ENCODE assay signal across 35 cellular contexts in genomic region chr7:111150709-111151108, GRCh38. TPM values are rescaled to one million over a fixed set of nuclear protein-coding genes. Genes with fewer than 3 reads are reported as not detected.
DNase-seq lines count a peak whose midpoint lies in the region; ATAC-seq and TF ChIP-seq lines count a peak whose summit lies in the region.
"Had no signal": no experiment of that assay in that cellular context is flagged by ENCODE, and none has a peak within 500 bp of the region (broad histone marks: within the 10 kb centered on the region; RNA-seq: fewer than 3 reads in every experiment).

No MANE protein-coding gene starts in this region.

- no peaks in the 10 kb centered on the region for H3K36me3 ChIP-seq in neural progenitor cell
- no peaks in the 10 kb centered on the region for H3K36me3 ChIP-seq in gastrocnemius medialis
- H3K36me3 ChIP-seq: BE2C; BLaER1; BLaER1 treated with 17β-estradiol and CSF1 and Interleukin-3, amounts not matched to agents 10 nM and 100 nM had no signal

- H3K4me3 Mint-ChIP-seq in neural progenitor cell = no peak overlapping the region
- H3K4me3 Mint-ChIP-seq: B cell; CD14-positive monocyte; CD4-positive, alpha-beta memory T cell; CD4-positive, alpha-beta T cell; CD4-positive, CD25-positive, alpha-beta regulatory T cell; CD8-positive, alpha-beta memory T cell; CD8-positive, alpha-beta T cell had no signal

- H3K27me3 Mint-ChIP-seq in neural progenitor cell (ENCODE audit: insufficient read depth, low read depth) = no peaks in the 10 kb centered on the region
- H3K27me3 Mint-ChIP-seq: B cell; CD4-positive, alpha-beta memory T cell; CD4-positive, alpha-beta T cell; CD4-positive, CD25-positive, alpha-beta regulatory T cell had no signal

- no peaks in the 10 kb centered on the region for H3K9me3 ChIP-seq in neural progenitor cell (ENCODE audit: low read depth)
- H3K9me3 ChIP-seq in gastrocnemius medialis = no peaks in the 10 kb centered on the region
- H3K9me3 ChIP-seq: A549; BE2C; BLaER1; BLaER1 treated with 17β-estradiol and CSF1 and Interleukin-3, amounts not matched to agents 10 nM and 100 nM; Caco-2 had no signal

- H3K27ac Mint-ChIP-seq in neural progenitor cell = peak overlapping the region; percentile 10
- H3K27ac Mint-ChIP-seq: B cell; CD14-positive monocyte; CD4-positive, alpha-beta memory T cell; CD4-positive, alpha-beta T cell; CD4-positive, CD25-positive, alpha-beta regulatory T cell; CD8-positive, alpha-beta memory T cell; CD8-positive, alpha-beta T cell had no signal

- no peaks in the 10 kb centered on the region for H3K9me3 Mint-ChIP-seq in neural progenitor cell
- H3K9me3 Mint-ChIP-seq: CD4-positive, alpha-beta memory T cell; CD4-positive, alpha-beta T cell; CD4-positive, CD25-positive, alpha-beta regulatory T cell; CD8-positive, alpha-beta memory T cell; CD8-positive, alpha-beta T cell had no signal

- in situ Hi-C loops in gastrocnemius medialis (cut with MboI; ENCODE audit: low sequenced_read_pairs in 4 of 4) = no loop called here

- no peaks in the 10 kb centered on the region for H3K27me3 ChIP-seq in neural progenitor cell
- no peaks in the 10 kb centered on the region for H3K27me3 ChIP-seq in gastrocnemius medialis
- H3K27me3 ChIP-seq: BE2C; BLaER1; BLaER1 treated with 17β-estradiol and CSF1 and Interleukin-3, amounts not matched to agents 10 nM and 100 nM had no signal

- H3K4me3 ChIP-seq in neural progenitor cell (no peak overlapping the region), gastrocnemius medialis (no peak overlapping the region)
- H3K4me3 ChIP-seq: A549; BLaER1; BLaER1 treated with 17β-estradiol and CSF1 and Interleukin-3, amounts not matched to agents 10 nM and 100 nM had no signal

- intact Hi-C loops in gastrocnemius medialis (cut with DNase I; ENCODE audit: low total_unique reads) = no loop called here

- peaks cover 8% of the 10 kb centered on the region for H3K4me1 ChIP-seq in neural progenitor cell
- H3K4me1 ChIP-seq in gastrocnemius medialis = peaks cover 14 to 18% of the 10 kb centered on the region in 2 donors
- H3K4me1 ChIP-seq: A549; BLaER1; BLaER1 treated with 17β-estradiol and CSF1 and Interleukin-3, amounts not matched to agents 10 nM and 100 nM; Caco-2 had no signal

- H3K27ac ChIP-seq in neural progenitor cell (no peak overlapping the region), gastrocnemius medialis (no peak overlapping the region)
- H3K27ac ChIP-seq: 22Rv1; A549; BLaER1; BLaER1 treated with 17β-estradiol and CSF1 and Interleukin-3, amounts not matched to agents 10 nM and 100 nM; C4-2B had no signal

- peaks cover 7% of the 10 kb centered on the region for H3K4me1 Mint-ChIP-seq in neural progenitor cell
- H3K4me1 Mint-ChIP-seq: CD14-positive monocyte; CD4-positive, alpha-beta memory T cell; CD8-positive, alpha-beta memory T cell had no signal

- TF ChIP-seq CTCF in neural progenitor cell (IDR thresholded peaks at IDR 0.05) (no peak), gastrocnemius medialis (IDR thresholded peaks at IDR 0.05 in 4 of 5, conservative IDR thresholded peaks at IDR 0.05 in 1 of 5) (no peak)

- H2AFZ ChIP-seq in neural progenitor cell (replicated peaks) = no peak overlapping the region

- H3K9ac ChIP-seq in neural progenitor cell = no peak overlapping the region
- H3K9ac ChIP-seq: BLaER1; BLaER1 treated with 17β-estradiol and CSF1 and Interleukin-3, amounts not matched to agents 10 nM and 100 nM had no signal

- H4K20me1 ChIP-seq in neural progenitor cell (ENCODE audit: low read depth) = no peaks in the 10 kb centered on the region
- H4K20me1 ChIP-seq: BLaER1; BLaER1 treated with 17β-estradiol and CSF1 and Interleukin-3, amounts not matched to agents 10 nM and 100 nM had no signal

- no peaks in the 10 kb centered on the region for H3F3A ChIP-seq in neural progenitor cell (ENCODE audit: low read depth)

- H3K4me2 ChIP-seq in neural progenitor cell = no peak overlapping the region
- H3K4me2 ChIP-seq: A549; BLaER1; BLaER1 treated with 17β-estradiol and CSF1 and Interleukin-3, amounts not matched to agents 10 nM and 100 nM had no signal

- TF ChIP-seq POLR2A in gastrocnemius medialis (IDR thresholded peaks at IDR 0.05) = no peak

- H3K79me2 ChIP-seq in neural progenitor cell (ENCODE audit: low read depth) = no peaks in the 10 kb centered on the region

- DNase-seq in SK-N-DZ (ENCODE audit: low spot score) (peak; percentile 10), neural progenitor cell (ENCODE audit: low spot score) (no peak), gastrocnemius medialis (no peak), AG20443 (ENCODE audit: low spot score) (no peak), kidney glomerular epithelial cell (lab: John Stamatoyannopoulos, UW) (no peak), pons (ENCODE audit: low spot score) (no peak)
- DNase-seq: 8988T; ACHN; AML-193; BE2C; C1 segment of cervical spinal cord; Caco-2; Calu3; CD4-positive, alpha-beta memory T cell; CD4-positive, alpha-beta T cell; CD4-positive, CD25-positive, alpha-beta regulatory T cell; CD8-positive, alpha-beta memory T cell; CD8-positive, alpha-beta T cell; COR-L47; DMS 273 treated with DMSO at 0.1 percent for 48 hours; DMS153; DMS53; DMS79; DMS79 treated with DMSO at 0.1 percent for 48 hours; DND-41; EL had no signal

- no peaks in the 10 kb centered on the region for H3K36me3 Mint-ChIP-seq in neural progenitor cell
- H3K36me3 Mint-ChIP-seq: CD4-positive, alpha-beta memory T cell; CD8-positive, alpha-beta memory T cell; CD8-positive, alpha-beta T cell had no signal

- ATAC-seq in gastrocnemius medialis = peak; percentile 45 to 47
- ATAC-seq: A549; CD8-positive, alpha-beta T cell had no signal

RNA-seq across cellular contexts. Expression of gene LRRN3, which starts 59.8 kb away (rescaled TPM):
- polyA plus RNA-seq in SK-N-DZ (2014; cell fraction: cytosol; rRNA removed) = 152 and 177 TPM in 2 replicates
- 77.9 and 99.7 TPM in 2 replicates for polyA plus RNA-seq in SK-N-DZ (2014; cell fraction: nucleus; rRNA removed)
- total RNA-seq in neural progenitor cell (ENCODE audit: low replicate concordance) (1.7 and 2.4 TPM in 2 replicates), gastrocnemius medialis (10 to 100 TPM in 1 of 4 donors, 1 to 10 TPM in 2, under 1 TPM in 1; 0.42 to 11.7 (median 6.9) TPM)
- total RNA-seq: A172, A673, Calu3 had no signal
